ENCODE assay signal across 8 cellular contexts in genomic region chr1:207404849-207405525, GRCh38. TPM values are rescaled to one million over a fixed set of nuclear protein-coding genes. Genes with fewer than 3 reads are reported as not detected.
DNase-seq lines count a peak whose midpoint lies in the region; ATAC-seq, FAIRE-seq and TF ChIP-seq lines count a peak whose summit lies in the region.

No MANE protein-coding gene starts in this region.

- H3K27ac ChIP-seq in right atrium auricular region (no peak overlapping the region), small intestine (ENCODE audit: low read depth in 1 of 2, low read length in 1 of 2) (no peak overlapping the region)

- ATAC-seq in HG03045 (IDR thresholded peaks at IDR 0.05; ENCODE audit: unreplicated experiment) = peak; percentile 56

- DNase-seq in EL (peak; percentile 65), NCI-H446 treated with DMSO at 0.1 percent for 48 hours (lab: John Stamatoyannopoulos, UW) (peak; percentile 12), amniotic epithelial cell (ENCODE audit: low read depth) (peak; percentile 76), right atrium auricular region (ENCODE audit: low spot score) (no peak), small intestine (peak; percentile 78), islet precursor cell (no peak), cerebellar nuclear complex (lab: John Stamatoyannopoulos, UW) (no peak)

- WGBS in small intestine, 3 donors = 82 to 87% (median 84%) methylated on average over 6 of the region's 6 CpGs

- peak; percentile 68 to 84 for TF ChIP-seq CTCF in right atrium auricular region (IDR thresholded peaks at IDR 0.05)

- FAIRE-seq in small intestine (lab: Jason Lieb, UNC) = peak; percentile 89

- H3K9me3 ChIP-seq in right atrium auricular region (no peaks in the 10 kb centered on the region), small intestine (ENCODE audit: control insufficient read depth, low read depth) (no peaks in the 10 kb centered on the region)

- H3K27me3 ChIP-seq in right atrium auricular region (no peaks in the 10 kb centered on the region), small intestine (ENCODE audit: control insufficient read depth in 2 of 2, insufficient read depth in 2 of 2, low read length in 2 of 2) (no peaks in the 10 kb centered on the region)

- H3K36me3 ChIP-seq in right atrium auricular region (no peaks in the 10 kb centered on the region), small intestine (ENCODE audit: control insufficient read depth in 2 of 2, insufficient read depth in 2 of 2, low read length in 2 of 2) (no peaks in the 10 kb centered on the region)

- H3K4me3 ChIP-seq in right atrium auricular region (no peak overlapping the region), small intestine (ENCODE audit: low read depth in 1 of 2, low read length in 2 of 2) (no peak overlapping the region)

- H3K4me1 ChIP-seq in right atrium auricular region (no peaks in the 10 kb centered on the region), small intestine (ENCODE audit: control insufficient read depth in 2 of 2, insufficient read depth in 1 of 2, low read depth in 1 of 2, low read length in 1 of 2) (no peaks in the 10 kb centered on the region)

RNA-seq across cellular contexts. Expression of gene CR2, which starts 49.1 kb away (rescaled TPM):
- total RNA-seq in right atrium auricular region = not detected
- polyA plus RNA-seq in small intestine = 10 to 100 TPM in 1 of 3 donors, under 1 TPM in 2; 0.22 to 12.0 (median 0.27) TPM

Comparison
In these comparisons a context has a peak if more than half of its experiments do, and no peak if none do; other contexts are left out.
1. DNase-seq: peak in EL (single experiment), NCI-H446 treated with DMSO at 0.1 percent for 48 hours (single experiment), amniotic epithelial cell (single experiment) and small intestine (single experiment); none in right atrium auricular region (single experiment), islet precursor cell (single experiment) and cerebellar nuclear complex (0 of 2).